20 cellular contexts compared by ENCODE assay signal in the genomic region with DNA sequence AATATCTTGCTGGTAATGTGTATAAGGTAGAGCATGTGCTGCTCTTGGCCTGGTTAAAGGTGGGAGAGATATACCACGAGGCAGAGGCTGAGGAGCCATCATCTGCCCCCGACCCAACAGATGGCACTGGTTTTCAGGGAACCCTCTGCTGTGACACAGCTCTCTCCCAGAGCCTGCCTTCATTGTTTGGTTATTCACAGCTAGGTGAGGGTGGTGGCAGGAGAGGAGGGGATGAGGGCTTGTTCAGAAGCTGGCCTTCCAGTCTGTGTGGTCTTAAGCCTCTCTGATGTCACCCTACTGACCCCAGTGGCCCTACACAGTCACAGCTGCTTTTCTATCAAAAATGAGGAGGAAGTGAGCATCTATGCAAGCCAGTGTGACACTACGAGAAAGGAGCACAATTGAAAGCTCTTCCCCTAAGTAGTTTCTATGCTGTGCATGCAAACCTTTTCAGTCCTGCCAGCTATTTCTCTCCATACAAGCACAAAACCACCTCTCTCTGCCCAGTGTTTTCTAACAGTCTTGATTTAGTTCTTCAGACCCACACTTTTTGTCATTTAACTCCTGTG.
DNase-seq lines count a peak whose midpoint lies in the region; ATAC-seq, FAIRE-seq and TF ChIP-seq lines count a peak whose summit lies in the region.
"Had no signal": no experiment of that assay in that cellular context is flagged by ENCODE, and none has a peak within 500 bp of the region (broad histone marks: within the 10 kb centered on the region; RNA-seq: fewer than 3 reads in every experiment).

No MANE protein-coding gene starts in this region.

- H3K9ac ChIP-seq in H1 (replicated peaks in 1 of 4; ENCODE audit: extremely low read depth in 1 of 4, low read depth in 3 of 4, low read length in 3 of 4): no peak overlapping the region

- POLR2A ChIA-PET in H1 (lab: Charles Lee; ENCODE audit: partially characterized antibody): no interaction called here
- POLR2A ChIA-PET in activated CD4-positive, alpha-beta memory T cell treated with anti-CD3 and anti-CD28 coated beads for 36 hours (lab: Charles Lee): no interaction called here

- no peak overlapping the region for H4K8ac ChIP-seq in H1 (ENCODE audit: extremely low read depth, insufficient read depth, low read length)

- H3K79me2 ChIP-seq in H1 (ENCODE audit: control insufficient read depth in 1 of 2, insufficient read depth in 2 of 2, low read length in 2 of 2): no peaks in the 10 kb centered on the region

- TF ChIP-seq EP300 in H1 (IDR thresholded peaks at IDR 0.05; ENCODE audit: borderline replicate concordance in 1 of 2, low read depth in 2 of 2, low read length in 2 of 2): no peak

- H3K27me3 ChIP-seq in H1 (replicated peaks in 1 of 4; ENCODE audit: control insufficient read depth in 3 of 4, extremely low read depth in 1 of 4, insufficient read depth in 3 of 4, low read length in 3 of 4): no peaks in the 10 kb centered on the region
- H3K27me3 ChIP-seq: adrenal gland, esophagus muscularis mucosa, vagina had no signal

- H3K9me3 ChIP-seq in H1 (ENCODE audit: insufficient read depth in 2 of 2, low read depth in 1 of 2, low read length in 1 of 2): no peaks in the 10 kb centered on the region
- H3K9me3 ChIP-seq: adrenal gland, esophagus muscularis mucosa, vagina had no signal

- no peak for TF ChIP-seq POLR2A in H1 (IDR thresholded peaks at IDR 0.05; ENCODE audit: control extremely low read depth in 1 of 2, low read depth in 2 of 2, low read length in 2 of 2)

- no peak overlapping the region for H2BK15ac ChIP-seq in H1 (ENCODE audit: low read length)

- H2BK12ac ChIP-seq in H1 (ENCODE audit: low read depth, low read length): 0 out of 2 replicates have a peak overlapping the region, but pooled peaks have one; percentile 54

- H3K14ac ChIP-seq in H1 (ENCODE audit: insufficient read length): no peak overlapping the region

- H2AK5ac ChIP-seq in H1 (ENCODE audit: low read depth, low read length): no peak overlapping the region

- 0 out of 7 replicates have a peak, but pooled peaks cover 0 to 3% (median 0%) of the 10 kb centered on the region in 4 experiments for H3K4me1 ChIP-seq in H1 (replicated peaks in 1 of 4; ENCODE audit: control insufficient read depth in 3 of 4, insufficient read depth in 4 of 4, low read length in 3 of 4)
- H3K4me1 ChIP-seq: adrenal gland, esophagus muscularis mucosa, vagina had no signal

- DNase-seq in H1 (ENCODE audit: low read depth in 1 of 2, low spot score in 2 of 2) (no peak), middle frontal gyrus (ENCODE audit: extremely low spot score, low spot score) (no peak), T-helper 2 cell (no peak)
- no peak for DNase-seq in stimulated activated effector memory CD8-positive, alpha-beta T cell treated with anti-CD3 and anti-CD28 coated beads, Interleukin-12 subunit alpha, Interleukin-12 subunit beta, amount 100 ng/mL, for 72 hours (ENCODE audit: low spot score in 2 of 2)
- no peak for DNase-seq in activated CD4-positive, alpha-beta memory T cell treated with anti-CD3 and anti-CD28 coated beads for 36 hours
- DNase-seq: activated CD8-positive, alpha-beta memory T cell treated with anti-CD3 and anti-CD28 coated beads for 24 hours; adrenal gland; CD4-positive, alpha-beta memory T cell; DMS79; left ventricle myocardium superior; NCI-H1694 treated with DMSO at 0.1 percent for 48 hours; stimulated activated CD4-positive, alpha-beta T cell treated with anti-CD3 and anti-CD28 coated beads, Interleukin-2, amount 100 ng/mL, for 48 hours; T-cell; WERI-Rb-1 had no signal

- H4K5ac ChIP-seq in H1 (ENCODE audit: insufficient read length, low read depth, low read length): no peak overlapping the region

- H3K56ac ChIP-seq in H1 (replicated peaks; ENCODE audit: insufficient read length, low read depth, low read length): no peak overlapping the region

- H3K27ac ChIP-seq in H1 (ENCODE audit: low read depth, low read length): no peak overlapping the region
- H3K27ac ChIP-seq: adrenal gland, esophagus muscularis mucosa, vagina, WERI-Rb-1 had no signal

- no peaks in the 10 kb centered on the region for H4K20me1 ChIP-seq in H1 (replicated peaks in 1 of 2; ENCODE audit: control insufficient read depth in 1 of 2, insufficient read depth in 2 of 2, low read length in 2 of 2)

- H2AFZ ChIP-seq in H1 (ENCODE audit: low read length): peak overlapping the region; percentile 88

- no peak overlapping the region for H2BK20ac ChIP-seq in H1 (ENCODE audit: low read length)

- peaks cover 18% of the 10 kb centered on the region for H3K9me3 Mint-ChIP-seq in stimulated activated effector memory CD8-positive, alpha-beta T cell treated with anti-CD3 and anti-CD28 coated beads, Interleukin-12 subunit alpha, Interleukin-12 subunit beta, amount 100 ng/mL, for 72 hours
- H3K9me3 Mint-ChIP-seq in activated CD4-positive, alpha-beta memory T cell treated with anti-CD3 and anti-CD28 coated beads for 36 hours: peaks cover 5% of the 10 kb centered on the region
- H3K9me3 Mint-ChIP-seq: activated T-helper 2 cell treated with anti-CD3 and anti-CD28 coated beads, Interferon-gamma antibody, Interleukin-2, Interleukin-4, amounts not matched to agents 10 μg/mL and 5 μg/mL and 100 μg/mL, durations not matched to agents 14 hours and 24 hours and 36 hours had no signal

- H3K4me2 ChIP-seq in H1 (ENCODE audit: insufficient read depth in 1 of 2, low read depth in 2 of 2, low read length in 2 of 2): no peak overlapping the region

- no peak for TF ChIP-seq CTCF in H1 (IDR thresholded peaks at IDR 0.05; ENCODE audit: control extremely low read depth in 1 of 3, insufficient read depth in 1 of 3, low read depth in 1 of 3, low read length in 3 of 3)

- 98% methylated on average over 3 of the region's 3 CpGs; no CpG with 5 or more reads in 1 of the 2 experiments for WGBS in H1 (ENCODE audit: extremely low coverage in 1 of 2, insufficient coverage in 1 of 2, insufficient read length in 1 of 2, insufficient replicate concordance in 2 of 2, low coverage in 1 of 2, low lambda C conversion rate in 2 of 2, missing lambda C conversion rate in 1 of 2), 2 experiments

- no peak overlapping the region for H2BK120ac ChIP-seq in H1 (replicated peaks; ENCODE audit: low read depth, low read length)

- no peak for FAIRE-seq in H1 (lab: Jason Lieb, UNC)

- H3K27me3 Mint-ChIP-seq in activated CD4-positive, alpha-beta memory T cell treated with anti-CD3 and anti-CD28 coated beads for 36 hours: no peaks in the 10 kb centered on the region
- H3K27me3 Mint-ChIP-seq: CD4-positive, alpha-beta memory T cell; T-cell had no signal

- TF ChIP-seq RAD21 in H1 (IDR thresholded peaks at IDR 0.05 in 1 of 2, conservative IDR thresholded peaks at IDR 0.05 in 1 of 2; ENCODE audit: low read depth in 2 of 2, low read length in 2 of 2): no peak

- no peak overlapping the region for H3K4ac ChIP-seq in H1 (replicated peaks; ENCODE audit: insufficient read length, low read depth, low read length)

- no peak overlapping the region for H3K18ac ChIP-seq in H1 (ENCODE audit: extremely low read depth, low read length)

- intact Hi-C loops in activated CD4-positive, alpha-beta memory T cell treated with anti-CD3 and anti-CD28 coated beads for 36 hours (cut with micrococcal nuclease): no loop called here

- H3K79me1 ChIP-seq in H1 (ENCODE audit: low read depth, low read length): no peaks in the 10 kb centered on the region

- peak overlapping the region; percentile 47; the same call in 1 of the 2 replicates for H2BK5ac ChIP-seq in H1 (ENCODE audit: low read depth, low read length)

- no peak overlapping the region for H3K4me3 Mint-ChIP-seq in stimulated activated effector memory CD8-positive, alpha-beta T cell treated with anti-CD3 and anti-CD28 coated beads, Interleukin-12 subunit alpha, Interleukin-12 subunit beta, amount 100 ng/mL, for 72 hours
- no peak overlapping the region for H3K4me3 Mint-ChIP-seq in activated CD4-positive, alpha-beta memory T cell treated with anti-CD3 and anti-CD28 coated beads for 36 hours
- H3K4me3 Mint-ChIP-seq: CD4-positive, alpha-beta memory T cell; T-cell had no signal

- H3K4me3 ChIP-seq in H1 (ENCODE audit: extremely low read depth in 1 of 4, insufficient read depth in 2 of 4, low read depth in 3 of 4, low read length in 4 of 4): no peak overlapping the region
- H3K4me3 ChIP-seq: adrenal gland, esophagus muscularis mucosa, vagina had no signal

- H4K91ac ChIP-seq in H1 (replicated peaks; ENCODE audit: insufficient read length, low read length): no peak overlapping the region

- no peak overlapping the region for H3K23ac ChIP-seq in H1 (ENCODE audit: insufficient read length)

- ATAC-seq in GM18867 (IDR thresholded peaks at IDR 0.05; ENCODE audit: unreplicated experiment) (peak; percentile 94), GM21390 (IDR thresholded peaks at IDR 0.05; ENCODE audit: unreplicated experiment) (peak; percentile 65), HG03103 (IDR thresholded peaks at IDR 0.05; ENCODE audit: low read depth, unreplicated experiment) (peak; percentile 69)
- ATAC-seq in stimulated activated effector memory CD8-positive, alpha-beta T cell treated with anti-CD3 and anti-CD28 coated beads, Interleukin-12 subunit alpha, Interleukin-12 subunit beta, amount 100 ng/mL, for 72 hours: no peak
- ATAC-seq: left ventricle myocardium superior, T-cell had no signal

- CTCF ChIA-PET in H1 (lab: Charles Lee; ENCODE audit: partially characterized antibody): no interaction called here
- CTCF ChIA-PET in activated CD4-positive, alpha-beta memory T cell treated with anti-CD3 and anti-CD28 coated beads for 36 hours (lab: Charles Lee): no interaction called here

- H3K23me2 ChIP-seq in H1 (ENCODE audit: low read depth, low read length): no peaks in the 10 kb centered on the region

- H3K27ac Mint-ChIP-seq in stimulated activated effector memory CD8-positive, alpha-beta T cell treated with anti-CD3 and anti-CD28 coated beads, Interleukin-12 subunit alpha, Interleukin-12 subunit beta, amount 100 ng/mL, for 72 hours: no peak overlapping the region
- H3K27ac Mint-ChIP-seq in activated CD4-positive, alpha-beta memory T cell treated with anti-CD3 and anti-CD28 coated beads for 36 hours: no peak overlapping the region
- H3K27ac Mint-ChIP-seq: activated T-helper 2 cell treated with anti-CD3 and anti-CD28 coated beads, Interferon-gamma antibody, Interleukin-2, Interleukin-4, amounts not matched to agents 10 μg/mL and 5 μg/mL and 100 μg/mL, durations not matched to agents 14 hours and 24 hours and 36 hours; CD4-positive, alpha-beta memory T cell; T-cell had no signal

- H3K36me3 ChIP-seq in H1 (ENCODE audit: control insufficient read depth in 2 of 4, insufficient read depth in 4 of 4, low read length in 3 of 4): no peaks in the 10 kb centered on the region
- H3K36me3 ChIP-seq: adrenal gland, esophagus muscularis mucosa, vagina, WERI-Rb-1 had no signal

- H3K36me3 Mint-ChIP-seq in stimulated activated effector memory CD8-positive, alpha-beta T cell treated with anti-CD3 and anti-CD28 coated beads, Interleukin-12 subunit alpha, Interleukin-12 subunit beta, amount 100 ng/mL, for 72 hours: no peaks in the 10 kb centered on the region
- H3K36me3 Mint-ChIP-seq in activated CD4-positive, alpha-beta memory T cell treated with anti-CD3 and anti-CD28 coated beads for 36 hours: no peaks in the 10 kb centered on the region
- H3K36me3 Mint-ChIP-seq: CD4-positive, alpha-beta memory T cell; T-cell had no signal

- no peaks in the 10 kb centered on the region for H3K4me1 Mint-ChIP-seq in stimulated activated effector memory CD8-positive, alpha-beta T cell treated with anti-CD3 and anti-CD28 coated beads, Interleukin-12 subunit alpha, Interleukin-12 subunit beta, amount 100 ng/mL, for 72 hours
- H3K4me1 Mint-ChIP-seq in activated CD4-positive, alpha-beta memory T cell treated with anti-CD3 and anti-CD28 coated beads for 36 hours (ENCODE audit: low read depth): no peaks in the 10 kb centered on the region
- H3K4me1 Mint-ChIP-seq: CD4-positive, alpha-beta memory T cell; T-cell had no signal
